In genomic region chr3:75669741-75670444, GRCh38 we compare ENCODE assay signal across 14 cellular contexts. TPM values are rescaled to one million over a fixed set of nuclear protein-coding genes. Genes with fewer than 3 reads are reported as not detected.
DNase-seq lines count a peak whose midpoint lies in the region; ATAC-seq, FAIRE-seq and TF ChIP-seq lines count a peak whose summit lies in the region.
"Not testable (repeated sequence)": the region's sequence is repeated elsewhere in the genome, so short reads cannot be mapped to it uniquely, and the experiment has no call there.
"Had no signal": no experiment of that assay in that cellular context is flagged by ENCODE, and none has a peak within 500 bp of the region (broad histone marks: within the 10 kb centered on the region; RNA-seq: fewer than 3 reads in every experiment).

No MANE protein-coding gene starts in this region.

- H3K4me1 Mint-ChIP-seq in GM23338 = peaks cover 23% of the 10 kb centered on the region

- not testable (repeated sequence) for TF ChIP-seq POLR2A in uterus (IDR thresholded peaks at IDR 0.05)

- 24% methylated on average over 33 of the region's 46 CpGs for WGBS in SK-N-SH (ENCODE audit: low lambda C conversion rate)

- not testable (repeated sequence) for H3K9me3 ChIP-seq in SK-N-SH; colonic mucosa; neural cell (ENCODE audit: low read length); uterus
- H3K9me3 ChIP-seq in keratinocyte (ENCODE audit: control insufficient read depth, low read depth, low read length) (peaks cover 10% of the 10 kb centered on the region), skeletal muscle satellite cell (replicated peaks; ENCODE audit: low read length) (peaks cover 12% of the 10 kb centered on the region)

- not testable (repeated sequence) for H4K20me1 ChIP-seq in GM23338 (replicated peaks; ENCODE audit: insufficient read depth); SK-N-SH (ENCODE audit: insufficient read depth); keratinocyte (ENCODE audit: control insufficient read depth, extremely low read depth, insufficient read depth, low read length); neural cell (ENCODE audit: insufficient read depth)

- not testable (repeated sequence) for H2AFZ ChIP-seq in GM23338; SK-N-SH (ENCODE audit: low read depth); neural cell (ENCODE audit: low read depth, low read length)
- H2AFZ ChIP-seq in keratinocyte (ENCODE audit: control insufficient read depth, low read length) = peak overlapping the region; percentile 69

- H3K9me3 Mint-ChIP-seq in GM23338 = peaks cover 55% of the 10 kb centered on the region

- dilution Hi-C loops in keratinocyte (cut with MboI; ENCODE audit: extremely low pct_ligation_motif_present, low sequenced_read_pairs) = not testable (repeated sequence)

- H3K27me3 ChIP-seq in GM23338 (ENCODE audit: insufficient read depth) = peaks cover 89% of the 10 kb centered on the region
- H3K27me3 ChIP-seq in SK-N-SH (ENCODE audit: insufficient read depth); keratinocyte (ENCODE audit: control insufficient read depth, extremely low read depth, insufficient read depth, low read length): not testable (repeated sequence)
- H3K27me3 ChIP-seq in colonic mucosa = peaks cover 23% of the 10 kb centered on the region
- H3K27me3 ChIP-seq in neural cell (ENCODE audit: insufficient read depth, low read depth, low read length) = peaks cover 68% of the 10 kb centered on the region
- peaks cover 23% of the 10 kb centered on the region for H3K27me3 ChIP-seq in skeletal muscle satellite cell (ENCODE audit: control insufficient read depth, insufficient read depth, low read length)
- H3K27me3 ChIP-seq in uterus = peaks cover 3 to 40% of the 10 kb centered on the region in 2 donors

- peaks cover 73% of the 10 kb centered on the region for H3K27me3 Mint-ChIP-seq in GM23338 (ENCODE audit: insufficient read depth, low read depth, poor library complexity)

- TF ChIP-seq EP300 in SK-N-SH (IDR thresholded peaks at IDR 0.05; ENCODE audit: borderline replicate concordance in 1 of 2, low read depth in 1 of 2, low read length in 1 of 2); neural cell (conservative IDR thresholded peaks at IDR 0.05; ENCODE audit: poor library complexity, severe bottlenecking): not testable (repeated sequence)

- ATAC-seq in GM23338 = peak; percentile 32

- DNase-seq in GM23338 (ENCODE audit: low spot score) (peak; percentile 84), SK-N-SH (peak; percentile 7), colonic mucosa (peak; percentile 67), foreskin fibroblast (peak; percentile 18 to 45)
- not testable (repeated sequence) for DNase-seq in keratinocyte (ENCODE audit: low read depth, low spot score); uterus

- H3K36me3 Mint-ChIP-seq in GM23338 (ENCODE audit: low read depth) = peaks cover 21% of the 10 kb centered on the region

- not testable (repeated sequence) for FAIRE-seq in keratinocyte (lab: Jason Lieb, UNC)

- not testable (repeated sequence) for H3K9ac ChIP-seq in SK-N-SH; colonic mucosa (ENCODE audit: low read depth in 2 of 2, low read length in 2 of 2); neural cell (ENCODE audit: low read length)
- H3K9ac ChIP-seq in keratinocyte (ENCODE audit: control insufficient read depth, extremely low read depth, insufficient read depth, low read length) (peak overlapping the region; percentile 28), skeletal muscle satellite cell (ENCODE audit: low read depth, low read length) (peak overlapping the region; percentile 22)

- not testable (repeated sequence) for H3K27ac Mint-ChIP-seq in GM23338

- not testable (repeated sequence) for H3K36me3 ChIP-seq in GM23338 (ENCODE audit: insufficient read depth); SK-N-SH (replicated peaks in 1 of 2; ENCODE audit: control insufficient read depth in 1 of 2, insufficient read depth in 2 of 2, low read length in 1 of 2); colonic mucosa; keratinocyte (ENCODE audit: control insufficient read depth in 2 of 2, extremely low read depth in 1 of 2, insufficient read depth in 2 of 2, low read length in 2 of 2); neural cell (ENCODE audit: insufficient read depth, low read length); skeletal muscle satellite cell (ENCODE audit: insufficient read depth, low read length); uterus

- not testable (repeated sequence) for H3K9me1 ChIP-seq in keratinocyte (ENCODE audit: control insufficient read depth, extremely low read depth, insufficient read depth, low read length)

- peak overlapping the region; percentile 72 for H3K4me3 Mint-ChIP-seq in GM23338

- peaks cover 14% of the 10 kb centered on the region for H3K4me1 ChIP-seq in GM23338 (ENCODE audit: insufficient read depth)
- not testable (repeated sequence) for H3K4me1 ChIP-seq in SK-N-SH (ENCODE audit: control insufficient read depth in 1 of 2, insufficient read depth in 2 of 2, low read depth in 1 of 2, low read length in 1 of 2); colonic mucosa; keratinocyte (ENCODE audit: control insufficient read depth, extremely low read depth, insufficient read depth, low read length); skeletal muscle satellite cell (ENCODE audit: control insufficient read depth, insufficient read depth, low read length); uterus

- intact Hi-C loops in colonic mucosa (cut with DNase I); uterus (cut with DNase I; ENCODE audit: low total_unique reads): not testable (repeated sequence)

- not testable (repeated sequence) for H3K27ac ChIP-seq in GM23338 (ENCODE audit: low read depth); SK-N-SH (ENCODE audit: low read depth in 2 of 2, low read length in 1 of 2); colonic mucosa; keratinocyte (ENCODE audit: control insufficient read depth, insufficient read depth, low read length); neural cell (ENCODE audit: low read length); uterus

- H3K79me2 ChIP-seq in GM23338 (replicated peaks; ENCODE audit: insufficient read depth); SK-N-SH (ENCODE audit: insufficient read depth); keratinocyte (ENCODE audit: control insufficient read depth, insufficient read depth, low read length); neural cell (replicated peaks; ENCODE audit: insufficient read depth, low read length): not testable (repeated sequence)

- POLR2A ChIA-PET in SK-N-SH (lab: Yijun Ruan, JAX) = not testable (repeated sequence)

- H3K9me2 ChIP-seq in GM23338 (ENCODE audit: insufficient read depth); SK-N-SH; neural cell (ENCODE audit: insufficient read depth, low read length): not testable (repeated sequence)

- CTCF ChIA-PET in SK-N-SH (lab: Yijun Ruan, JAX) = not testable (repeated sequence)

- TF ChIP-seq CTCF in GM23338 (conservative IDR thresholded peaks at IDR 0.05; ENCODE audit: low read depth in 2 of 2); SK-N-SH (IDR thresholded peaks at IDR 0.05); colonic mucosa (IDR thresholded peaks at IDR 0.05); foreskin fibroblast (IDR thresholded peaks at IDR 0.05; ENCODE audit: low read depth, low read length); keratinocyte (optimal IDR thresholded peaks at IDR 0.05 in 1 of 3, IDR thresholded peaks at IDR 0.05 in 1 of 3, conservative IDR thresholded peaks at IDR 0.05 in 1 of 3; ENCODE audit: extremely low read depth in 1 of 3, insufficient read depth in 2 of 3, low read length in 3 of 3); neural cell (IDR thresholded peaks at IDR 0.05; ENCODE audit: poor library complexity, severe bottlenecking); uterus (IDR thresholded peaks at IDR 0.05): not testable (repeated sequence)

- H3F3A ChIP-seq in GM23338 (replicated peaks; ENCODE audit: low read depth); SK-N-SH (replicated peaks; ENCODE audit: insufficient read depth); neural cell (ENCODE audit: insufficient read depth, low read length, poor library complexity, severe bottlenecking): not testable (repeated sequence)

- H3K4me3 ChIP-seq in GM23338 = peak overlapping the region; percentile 67
- peak overlapping the region in 1 of 2 experiments; percentile 38; a peak in 2 of 4 replicates for H3K4me3 ChIP-seq in SK-N-SH (ENCODE audit: low read depth in 2 of 2, low read length in 1 of 2)
- H3K4me3 ChIP-seq in colonic mucosa = peak overlapping the region; percentile 49
- peak overlapping the region; percentile 23 to 53 for H3K4me3 ChIP-seq in foreskin fibroblast (ENCODE audit: low read depth in 1 of 2, low read length in 2 of 2)
- H3K4me3 ChIP-seq in keratinocyte (ENCODE audit: control insufficient read depth in 2 of 3, extremely low read depth in 1 of 3, insufficient read depth in 2 of 3, low read depth in 1 of 3, low read length in 3 of 3) = peak overlapping the region in 2 of 3 experiments; percentile 42 to 53
- peak overlapping the region; percentile 48 for H3K4me3 ChIP-seq in neural cell (ENCODE audit: low read length)
- peak overlapping the region; percentile 56 for H3K4me3 ChIP-seq in skeletal muscle satellite cell (ENCODE audit: low read length)
- H3K4me3 ChIP-seq in uterus = peak overlapping the region; percentile 0 to 2

- H3K4me2 ChIP-seq in GM23338 (peak overlapping the region; percentile 91), keratinocyte (ENCODE audit: control insufficient read depth, extremely low read depth, insufficient read depth, low read depth, low read length) (peak overlapping the region; percentile 77), skeletal muscle satellite cell (ENCODE audit: low read length) (peak overlapping the region; percentile 90)
- not testable (repeated sequence) for H3K4me2 ChIP-seq in SK-N-SH; neural cell (ENCODE audit: low read length)

- not testable (repeated sequence) for TF ChIP-seq RAD21 in SK-N-SH (IDR thresholded peaks at IDR 0.05; ENCODE audit: low read length); neural cell (conservative IDR thresholded peaks at IDR 0.05)

RNA-seq across cellular contexts. Expression of gene FRG2C, which starts 5.8 kb away (rescaled TPM):
- total RNA-seq in GM23338 (2014; rRNA removed; shearing (Covaris generic)) = 0.10 TPM in 1 of 2 replicates, not detected in the other
- polyA plus RNA-seq in GM23338 (2016; fragmentation: Nextera tagmentation; extraction: Ambion mirVana) = 0.23 and 0.37 TPM in 2 replicates
- not detected in 2 replicates for polyA plus RNA-seq in SK-N-SH (2012; rRNA removed)
- 0.01 TPM in 1 of 2 replicates, not detected in the other for polyA plus RNA-seq in SK-N-SH (2012; cell fraction: cytosol; rRNA removed)
- polyA plus RNA-seq in SK-N-SH (2012; cell fraction: nucleus; rRNA removed) = 0.02 TPM in 2 replicates
- not detected for total RNA-seq in colonic mucosa
- polyA plus RNA-seq in keratinocyte = not detected in 3 replicates
- polyA plus RNA-seq in keratinocyte (2011; ENCODE audit: low read depth) = not detected
- polyA plus RNA-seq in keratinocyte (2011; cell fraction: cytosol; rRNA removed) = not detected in 2 replicates
- not detected in 2 replicates for polyA plus RNA-seq in keratinocyte (2011; cell fraction: nucleus; rRNA removed)
- polyA plus RNA-seq in keratinocyte (2012; ENCODE audit: low replicate concordance) = not detected in 2 replicates
- polyA minus RNA-seq in keratinocyte = not detected in 3 replicates
- polyA minus RNA-seq in keratinocyte (2011; cell fraction: cytosol; rRNA and poly(A)+ RNA removed) = not detected
- not detected in 2 replicates for polyA minus RNA-seq in keratinocyte (2011; cell fraction: nucleus; rRNA and poly(A)+ RNA removed)
- not detected in 2 replicates for polyA plus RNA-seq in neural cell
- polyA minus RNA-seq in neural cell = not detected in 2 replicates
- not detected in 2 replicates for total RNA-seq in skeletal muscle satellite cell (2012; rRNA removed)
- not detected for total RNA-seq in uterus
- total RNA-seq: activated CD4-positive, alpha-beta memory T cell treated with anti-CD3 and anti-CD28 coated beads for 36 hours; activated T-helper 1 cell treated with anti-CD3 and anti-CD28 coated beads, Interleukin-12 subunit alpha, Interleukin-12 subunit beta, Interleukin-2, Interleukin-4 antibody, amounts not matched to agents 30 ng/mL and 10 ng/mL and 1 ng/mL, durations not matched to agents 14 hours and 24 hours and 36 hours; glomerular endothelial cell; lung; omental fat pad; RPMI7951 had no signal
- polyA plus RNA-seq: lung had no signal
